In the genomic region with DNA sequence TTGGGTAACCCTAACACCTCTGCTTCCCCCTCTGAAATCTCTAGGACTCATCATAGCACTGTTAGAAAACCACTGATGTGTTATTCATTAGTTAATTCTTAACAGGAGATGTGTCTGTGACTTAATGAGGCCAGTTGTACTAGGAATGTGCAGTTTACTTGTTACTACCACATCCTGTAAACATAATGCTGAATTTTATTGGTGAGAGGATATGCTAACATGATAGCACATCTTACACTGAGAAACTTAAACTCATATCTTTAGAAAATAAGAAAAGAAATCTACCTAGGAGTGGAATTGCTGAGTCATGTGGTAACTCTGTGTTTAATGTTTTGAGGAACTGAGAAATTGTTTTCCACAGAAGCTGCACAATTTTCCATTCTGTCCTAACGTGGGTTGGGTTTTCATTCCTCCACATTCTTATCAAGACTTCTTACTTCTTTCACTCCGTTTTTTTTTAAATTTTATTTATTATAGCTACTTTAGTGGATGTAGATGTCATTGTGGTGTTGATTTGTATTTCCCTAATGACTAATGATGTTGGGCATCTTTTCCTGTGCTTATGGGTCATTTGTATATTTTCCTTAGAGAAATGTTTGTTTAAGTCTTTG, we compare ENCODE assay signal across 8 cellular contexts. TPM values are rescaled to one million over a fixed set of nuclear protein-coding genes. Genes with fewer than 3 reads are reported as not detected.
DNase-seq lines count a peak whose midpoint lies in the region; TF ChIP-seq lines count a peak whose summit lies in the region.

No MANE protein-coding gene starts in this region.

- no peak overlapping the region for H3K4me3 ChIP-seq in GM06990 (replicated peaks; ENCODE audit: low read depth, low read length)

- no peak for TF ChIP-seq CTCF in GM06990 (IDR thresholded peaks at IDR 0.05; ENCODE audit: insufficient read depth, low read length, poor library complexity, severe bottlenecking)
- no peak for TF ChIP-seq CTCF in H9 (conservative IDR thresholded peaks at IDR 0.05)

- H3K4ac ChIP-seq in H9 (ENCODE audit: low read depth, low read length), result no peak overlapping the region

- no peaks in the 10 kb centered on the region for H3K9me3 ChIP-seq in H9 (ENCODE audit: control insufficient read depth, low read depth, low read length)

- H3K4me3 Mint-ChIP-seq in H9, result no peak overlapping the region

- in situ Hi-C loops in G401 (cut with HindIII; ENCODE audit: low sequenced_read_pairs), result no loop called here

- no peak overlapping the region for H3K27ac ChIP-seq in H9 (ENCODE audit: insufficient read length, low read depth, low read length)

- H3K79me2 ChIP-seq in H9 (ENCODE audit: insufficient read depth, low read length), result no peaks in the 10 kb centered on the region

- no peak overlapping the region for H4K5ac ChIP-seq in H9 (ENCODE audit: insufficient read length, low read depth, low read length)

- no peaks in the 10 kb centered on the region for H3K27me3 Mint-ChIP-seq in H9 (ENCODE audit: low read depth)

- no peak overlapping the region for H2BK12ac ChIP-seq in H9 (ENCODE audit: insufficient read length, low read depth, low read length)

- no peaks in the 10 kb centered on the region for H3K4me1 Mint-ChIP-seq in H9

- H2AK5ac ChIP-seq in H9 (ENCODE audit: insufficient read length, low read length), result no peak overlapping the region

- H4K91ac ChIP-seq in H9 (ENCODE audit: insufficient read length, low read depth, low read length), result no peak overlapping the region

- peak; percentile 41 for DNase-seq in GM06990 (ENCODE audit: extremely low read depth, insufficient read length)
- peak; percentile 54 for DNase-seq in HCEC 1CT
- DNase-seq in SKM-1 treated with dmso at 0.1 percent for 144 hours (lab: John Stamatoyannopoulos, UW; ENCODE audit: unreplicated experiment), result peak; percentile 40
- peak; percentile 35 for DNase-seq in left kidney (ENCODE audit: low read depth, low spot score)
- no peak for DNase-seq in G401 (ENCODE audit: low spot score)
- DNase-seq in H9, result no peak
- DNase-seq in stimulated activated CD8-positive, alpha-beta memory T cell treated with anti-CD3 and anti-CD28 coated beads, Interleukin-4, amount 100 ng/mL, for 48 hours, result no peak
- DNase-seq in NCI-H2227 (lab: John Stamatoyannopoulos, UW; ENCODE audit: unreplicated experiment), result no peak

- no peaks in the 10 kb centered on the region for H3K9me3 Mint-ChIP-seq in H9

- no peak overlapping the region for H4K8ac ChIP-seq in H9 (replicated peaks; ENCODE audit: insufficient read length, low read depth, low read length)

- H2BK120ac ChIP-seq in H9 (ENCODE audit: low read depth, low read length, poor library complexity, severe bottlenecking), result no peak overlapping the region

- no peak overlapping the region for H2BK15ac ChIP-seq in H9 (ENCODE audit: low read depth, low read length)

- no peaks in the 10 kb centered on the region for H4K20me1 ChIP-seq in H9 (ENCODE audit: control insufficient read depth, insufficient read depth, insufficient read length)

- peaks cover 7% of the 10 kb centered on the region for H3K36me3 ChIP-seq in GM06990 (ENCODE audit: control insufficient read depth, insufficient read depth, low read length)

- no peak overlapping the region for H2BK5ac ChIP-seq in H9 (ENCODE audit: insufficient read length, low read length)

- no peak overlapping the region for H3K23ac ChIP-seq in H9 (ENCODE audit: insufficient read length, low read depth, low read length)

- no peak overlapping the region for H2BK20ac ChIP-seq in H9 (ENCODE audit: low read depth, low read length, poor library complexity, severe bottlenecking)

- no peak overlapping the region for H3K9ac ChIP-seq in H9 (ENCODE audit: extremely low read depth, insufficient read length, low read length)

- no peaks in the 10 kb centered on the region for H3K23me2 ChIP-seq in H9 (ENCODE audit: insufficient read length, low read depth, low read length, poor library complexity, severe bottlenecking)

- H3K4me2 ChIP-seq in H9 (ENCODE audit: insufficient read depth, insufficient read length, low read length), result no peak overlapping the region

- H2AFZ ChIP-seq in H9 (ENCODE audit: low read length), result no peak overlapping the region

- peaks cover 15 to 31% (median 17%) of the 10 kb centered on the region in 3 experiments for H3K36me3 Mint-ChIP-seq in H9 (ENCODE audit: insufficient read depth in 1 of 3, low read depth in 3 of 3)

- no peak overlapping the region for H3K56ac ChIP-seq in H9 (ENCODE audit: insufficient read length, low read depth, low read length)

- no peak overlapping the region for H3K18ac ChIP-seq in H9 (ENCODE audit: insufficient read length, low read depth, low read length)

- H3T11ph ChIP-seq in H9 (ENCODE audit: low read length), result no peak overlapping the region

- H3K4me1 ChIP-seq in H9 (ENCODE audit: insufficient read depth, low read length), result no peaks in the 10 kb centered on the region

- H3K27me3 ChIP-seq in GM06990 (replicated peaks; ENCODE audit: control insufficient read depth, insufficient read depth, low read length) (no peaks in the 10 kb centered on the region), H9 (ENCODE audit: insufficient read depth, low read length) (no peaks in the 10 kb centered on the region)

- H3K27ac Mint-ChIP-seq in H9, result no peak overlapping the region; a peak in 1 of 7 replicates

- no peaks in the 10 kb centered on the region for H3K79me1 ChIP-seq in H9 (ENCODE audit: insufficient read depth, low read depth, low read length, poor library complexity, severe bottlenecking)

- no peak overlapping the region for H3K14ac ChIP-seq in H9 (ENCODE audit: insufficient read depth, low read length)

- no CpG with 5 or more reads among the region's 2 CpGs for WGBS in H9 (ENCODE audit: extremely low coverage, insufficient read length, low lambda C conversion rate)

RNA-seq across cellular contexts. Expression of a gene that starts 33.7 kb away (rescaled TPM):
- 33.9 and 47.2 TPM in 2 replicates for total RNA-seq in G401 (2014; rRNA removed; shearing (Covaris generic))
- total RNA-seq in H9 (2021), result 53.3 and 56.9 TPM in 2 replicates

RNA-seq across cellular contexts. Expression of a gene that starts 34.1 kb away (rescaled TPM):
- total RNA-seq in G401 (2014; rRNA removed; shearing (Covaris generic)), result 0.41 and 10.1 TPM in 2 replicates
- total RNA-seq in H9 (2021), result 9.1 and 11.0 TPM in 2 replicates

RNA-seq across cellular contexts. Expression of a gene that starts 36.2 kb away (rescaled TPM):
- total RNA-seq in G401 (2014; rRNA removed; shearing (Covaris generic)), result 0.25 and 5.6 TPM in 2 replicates
- total RNA-seq in H9 (2021), result 10.2 and 10.6 TPM in 2 replicates

Comparison
In these comparisons a context has a peak if more than half of its experiments do, and no peak if none do; other contexts are left out.
1. DNase-seq: peak in GM06990 (single experiment), HCEC 1CT (single experiment), SKM-1 treated with dmso at 0.1 percent for 144 hours (single experiment) and left kidney (single experiment); none in G401 (single experiment), H9 (single experiment), stimulated activated CD8-positive, alpha-beta memory T cell treated with anti-CD3 and anti-CD28 coated beads, Interleukin-4, amount 100 ng/mL, for 48 hours (single experiment) and NCI-H2227 (single experiment).